10 cellular contexts compared by ENCODE assay signal in genomic region chr16:24255446-24256352, GRCh38. TPM values are rescaled to one million over a fixed set of nuclear protein-coding genes. Genes with fewer than 3 reads are reported as not detected.
DNase-seq lines count a peak whose midpoint lies in the region; ATAC-seq and TF ChIP-seq lines count a peak whose summit lies in the region.
"Had no signal": no experiment of that assay in that cellular context is flagged by ENCODE, and none has a peak within 500 bp of the region (broad histone marks: within the 10 kb centered on the region; RNA-seq: fewer than 3 reads in every experiment).

TSS of gene CACNG3 (plus strand) at chr16:24256335. CDS start at chr16:24256755, 420 bp downstream.

- H3K4me1 ChIP-seq in ectodermal cell (ENCODE audit: control insufficient read depth, insufficient read depth, low read length) (peaks cover 4% of the 10 kb centered on the region), upper lobe of left lung (no peaks in the 10 kb centered on the region)

- no peak for TF ChIP-seq POLR2A in upper lobe of left lung (IDR thresholded peaks at IDR 0.05)

- H3K9me3 ChIP-seq in ectodermal cell (ENCODE audit: control insufficient read depth, low read length) (no peaks in the 10 kb centered on the region), upper lobe of left lung (no peaks in the 10 kb centered on the region)
- H3K9me3 ChIP-seq: BLaER1 treated with 17β-estradiol and CSF1 and Interleukin-3, amounts not matched to agents 10 nM and 100 nM had no signal

- TF ChIP-seq CTCF in upper lobe of left lung (IDR thresholded peaks at IDR 0.05): no peak

- no peak for TF ChIP-seq EP300 in upper lobe of left lung (IDR thresholded peaks at IDR 0.05)

- H3K27ac ChIP-seq in ectodermal cell (ENCODE audit: insufficient read depth, low read depth, low read length, poor library complexity, severe bottlenecking): no peak within 1 kb of the TSS
- no peak within 1 kb of the TSS for H3K27ac ChIP-seq in upper lobe of left lung
- H3K27ac ChIP-seq: BLaER1 treated with 17β-estradiol and CSF1 and Interleukin-3, amounts not matched to agents 10 nM and 100 nM had no signal

- WGBS in ectodermal cell, 2 experiments: 5 to 6% methylated on average over 55 of the region's 55 CpGs
- 4 to 8% methylated on average over 19 to 53 of the region's 55 CpGs for WGBS in upper lobe of left lung, 2 donors

- ATAC-seq in upper lobe of left lung (ENCODE audit: low FRiP score in 2 of 2) (peak; percentile 43 to 56), HG03280 (IDR thresholded peaks at IDR 0.05; ENCODE audit: unreplicated experiment) (no peak)

- DNase-seq in activated T-cell treated with anti-CD3 and anti-CD28 coated beads for 1 hour (ENCODE audit: low read depth) (peak; percentile 12), activated T-cell treated with anti-CD3 and anti-CD28 coated beads for 4 hours (no peak), myocyte (ENCODE audit: low read depth) (peak; percentile 3), upper lobe of left lung (peak; percentile 38 to 85), mesenteric fat pad (ENCODE audit: low spot score) (no peak)
- DNase-seq in activated CD4-positive, alpha-beta T cell treated with anti-CD3 and anti-CD28 coated beads for 48 hours: peak; percentile 79

- peak within 1 kb of the TSS; percentile 24 for H3K4me3 ChIP-seq in ectodermal cell (ENCODE audit: insufficient read depth, low read depth, low read length)
- H3K4me3 ChIP-seq in upper lobe of left lung: no peak within 1 kb of the TSS
- H3K4me3 ChIP-seq: BLaER1 treated with 17β-estradiol and CSF1 and Interleukin-3, amounts not matched to agents 10 nM and 100 nM had no signal

- no peaks in the 10 kb centered on the region for H3K36me3 ChIP-seq in ectodermal cell (ENCODE audit: control insufficient read depth, insufficient read depth, low read length)
- H3K36me3 ChIP-seq in upper lobe of left lung: no peaks in the 10 kb centered on the region
- H3K36me3 ChIP-seq: BLaER1 treated with 17β-estradiol and CSF1 and Interleukin-3, amounts not matched to agents 10 nM and 100 nM had no signal

- H3K27me3 ChIP-seq in ectodermal cell (ENCODE audit: control insufficient read depth, insufficient read depth, low read length, poor library complexity, severe bottlenecking): peaks cover 53% of the 10 kb centered on the region
- H3K27me3 ChIP-seq in upper lobe of left lung: peaks cover 0 to 12% (median 5%) of the 10 kb centered on the region in 4 donors
- H3K27me3 ChIP-seq: BLaER1 treated with 17β-estradiol and CSF1 and Interleukin-3, amounts not matched to agents 10 nM and 100 nM had no signal

RNA-seq across cellular contexts. Expression of gene CACNG3, which starts in this region (rescaled TPM):
- polyA plus RNA-seq in ectodermal cell (2013, experiment 1 of 4): 0.37 TPM
- not detected for polyA plus RNA-seq in ectodermal cell (2013, experiment 2 of 4)
- polyA plus RNA-seq in ectodermal cell (2013, experiment 3 of 4): 0.16 TPM
- polyA plus RNA-seq in ectodermal cell (2013, experiment 4 of 4): 0.16 TPM
- not detected in 2 replicates for total RNA-seq in myocyte
- polyA plus RNA-seq in myocyte (2012): not detected
- total RNA-seq in upper lobe of left lung: not detected
- total RNA-seq in mesenteric fat pad: not detected
- total RNA-seq: subcutaneous adipose tissue had no signal

Comparison
In these comparisons a context has a peak if more than half of its experiments do, and no peak if none do; other contexts are left out.
1. DNase-seq: peak in activated T-cell treated with anti-CD3 and anti-CD28 coated beads for 1 hour (single experiment) and activated CD4-positive, alpha-beta T cell treated with anti-CD3 and anti-CD28 coated beads for 48 hours (single experiment); none in activated T-cell treated with anti-CD3 and anti-CD28 coated beads for 4 hours (single experiment) and mesenteric fat pad (single experiment).
2. Peak in DNase-seq in myocyte; RNA of the gene not detected or under 1 TPM.
3. Peak in DNase-seq and ATAC-seq in upper lobe of left lung; RNA of the gene not detected or under 1 TPM.